Comparison of ENCODE assay signal across 9 cellular contexts in the genomic region with DNA sequence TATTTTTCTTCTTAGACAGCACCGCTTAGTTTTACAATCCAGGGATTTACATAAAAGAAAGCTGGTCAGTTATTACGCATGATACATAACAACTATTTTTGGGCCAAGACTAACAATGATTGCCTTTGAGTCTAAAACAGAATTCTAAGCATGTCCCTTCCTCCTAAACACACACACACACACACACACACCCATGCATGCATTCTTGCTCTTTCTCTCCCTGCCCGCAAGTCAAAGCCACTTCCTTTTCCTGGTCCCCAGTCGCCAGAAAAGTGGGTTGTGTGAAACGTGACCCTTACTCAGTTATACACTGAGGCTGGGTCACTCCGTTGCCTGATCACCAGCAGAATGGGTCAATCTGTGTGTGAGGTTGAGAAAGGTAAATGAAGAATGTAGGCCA. TPM values are rescaled to one million over a fixed set of nuclear protein-coding genes. Genes with fewer than 3 reads are reported as not detected.
DNase-seq lines count a peak whose midpoint lies in the region; ATAC-seq and TF ChIP-seq lines count a peak whose summit lies in the region.
"Had no signal": no experiment of that assay in that cellular context is flagged by ENCODE, and none has a peak within 500 bp of the region (broad histone marks: within the 10 kb centered on the region; RNA-seq: fewer than 3 reads in every experiment).

No MANE protein-coding gene starts in this region.

- H3K27ac Mint-ChIP-seq in activated T-helper 17 cell treated with anti-CD3 and anti-CD28 coated beads, Interleukin-2, amount 50 U/mL, for 72 hours = no peak overlapping the region
- H3K27ac Mint-ChIP-seq in neural progenitor cell = no peak overlapping the region

- H3K36me3 ChIP-seq in BLaER1 treated with 17β-estradiol and CSF1 and Interleukin-3, amounts not matched to agents 10 nM and 100 nM = peaks cover 0 to 48% (median 21%) of the 10 kb centered on the region in 11 experiments; a peak in 17 of 22 replicates
- H3K36me3 ChIP-seq in KMS-11 (ENCODE audit: insufficient read depth) (no peaks in the 10 kb centered on the region), neural progenitor cell (no peaks in the 10 kb centered on the region)

- H3F3A ChIP-seq in neural progenitor cell (ENCODE audit: low read depth) = peaks cover 43% of the 10 kb centered on the region

- peak; percentile 74 for DNase-seq in activated effector memory CD4-positive, alpha-beta T cell treated with anti-CD3 and anti-CD28 coated beads, Interleukin-2, amount 50 U/mL, for 16 hours
- DNase-seq in left colon = peak; percentile 34 to 54
- DNase-seq in SW 1271 (lab: John Stamatoyannopoulos, UW) = no peak
- DNase-seq in neural progenitor cell (ENCODE audit: low spot score) = no peak

- no peaks in the 10 kb centered on the region for H3K27me3 Mint-ChIP-seq in activated T-helper 17 cell treated with anti-CD3 and anti-CD28 coated beads, Interleukin-2, amount 50 U/mL, for 72 hours
- H3K27me3 Mint-ChIP-seq in neural progenitor cell (ENCODE audit: insufficient read depth, low read depth) = peaks cover 2% of the 10 kb centered on the region
- H3K27me3 Mint-ChIP-seq: brain had no signal

- TF ChIP-seq CTCF in KMS-11 (conservative IDR thresholded peaks at IDR 0.05; ENCODE audit: low read depth, low read length) = no peak
- TF ChIP-seq CTCF in neural progenitor cell (IDR thresholded peaks at IDR 0.05) = no peak

- H3K4me2 ChIP-seq in BLaER1 treated with 17β-estradiol and CSF1 and Interleukin-3, amounts not matched to agents 10 nM and 100 nM = peak overlapping the region; percentile 77 to 90 (median 85)
- H3K4me2 ChIP-seq in KMS-11 = peak overlapping the region; percentile 81; the same call in 1 of the 2 replicates
- no peak overlapping the region for H3K4me2 ChIP-seq in neural progenitor cell

- peak overlapping the region in 2 of 10 experiments; percentile 8 to 27; a peak in 1 of 20 replicates for H3K4me3 ChIP-seq in BLaER1 treated with 17β-estradiol and CSF1 and Interleukin-3, amounts not matched to agents 10 nM and 100 nM
- H3K4me3 ChIP-seq in KMS-11 (IDR thresholded peaks at IDR 0.05; ENCODE audit: insufficient read depth, low read depth, low read length) (no peak overlapping the region), neural progenitor cell (no peak overlapping the region)

- H3K9me3 ChIP-seq in BLaER1 treated with 17β-estradiol and CSF1 and Interleukin-3, amounts not matched to agents 10 nM and 100 nM (replicated peaks in 1 of 11) = peaks cover 0 to 14% (median 0%) of the 10 kb centered on the region in 11 experiments; a peak in 3 of 22 replicates
- no peaks in the 10 kb centered on the region for H3K9me3 ChIP-seq in neural progenitor cell (ENCODE audit: low read depth)

- H4K20me1 ChIP-seq in BLaER1 treated with 17β-estradiol and CSF1 and Interleukin-3, amounts not matched to agents 10 nM and 100 nM = peaks cover 0 to 79% (median 19%) of the 10 kb centered on the region in 11 experiments; a peak in 13 of 22 replicates
- H4K20me1 ChIP-seq in KMS-11 (ENCODE audit: insufficient read depth) (no peaks in the 10 kb centered on the region), neural progenitor cell (ENCODE audit: low read depth) (peaks cover 46% of the 10 kb centered on the region)

- ATAC-seq in left colon = no peak
- ATAC-seq in activated T-helper 17 cell treated with anti-CD3 and anti-CD28 coated beads, Interleukin-2, amount 50 U/mL, for 72 hours (replicated peaks) = no peak
- ATAC-seq in HG02798 (IDR thresholded peaks at IDR 0.05; ENCODE audit: poor library complexity, unreplicated experiment) = no peak

- no peaks in the 10 kb centered on the region for H3K27me3 ChIP-seq in BLaER1 treated with 17β-estradiol and CSF1 and Interleukin-3, amounts not matched to agents 10 nM and 100 nM
- H3K27me3 ChIP-seq in KMS-11 (ENCODE audit: insufficient read depth, low read depth) (no peaks in the 10 kb centered on the region), neural progenitor cell (no peaks in the 10 kb centered on the region)

- no peaks in the 10 kb centered on the region for H3K36me3 Mint-ChIP-seq in activated T-helper 17 cell treated with anti-CD3 and anti-CD28 coated beads, Interleukin-2, amount 50 U/mL, for 72 hours (ENCODE audit: low read depth)
- H3K36me3 Mint-ChIP-seq in neural progenitor cell = peaks cover 18% of the 10 kb centered on the region

- H2AFZ ChIP-seq in KMS-11 (ENCODE audit: low read depth) (no peak overlapping the region), neural progenitor cell (replicated peaks) (no peak overlapping the region)

- peaks cover 51% of the 10 kb centered on the region for H3K4me1 Mint-ChIP-seq in activated T-helper 17 cell treated with anti-CD3 and anti-CD28 coated beads, Interleukin-2, amount 50 U/mL, for 72 hours
- H3K4me1 Mint-ChIP-seq in neural progenitor cell = no peaks in the 10 kb centered on the region

- peaks cover 8% of the 10 kb centered on the region; the same call in 1 of the 2 replicates for H3K79me2 ChIP-seq in KMS-11 (ENCODE audit: insufficient read depth, low read depth)
- peaks cover 44% of the 10 kb centered on the region for H3K79me2 ChIP-seq in neural progenitor cell (ENCODE audit: low read depth)

- intact Hi-C loops in left colon (cut with DNase I, micrococcal nuclease) = no loop called here

- no peak overlapping the region for H3K4me3 Mint-ChIP-seq in activated T-helper 17 cell treated with anti-CD3 and anti-CD28 coated beads, Interleukin-2, amount 50 U/mL, for 72 hours
- H3K4me3 Mint-ChIP-seq in neural progenitor cell = no peak overlapping the region
- H3K4me3 Mint-ChIP-seq: brain had no signal

- H3K9ac ChIP-seq in BLaER1 treated with 17β-estradiol and CSF1 and Interleukin-3, amounts not matched to agents 10 nM and 100 nM = peak overlapping the region in 10 of 11 experiments; percentile 2 to 61 (median 44); a peak in 13 of 22 replicates
- H3K9ac ChIP-seq in KMS-11 (no peak overlapping the region), neural progenitor cell (no peak overlapping the region)

- H3K9me3 Mint-ChIP-seq in activated T-helper 17 cell treated with anti-CD3 and anti-CD28 coated beads, Interleukin-2, amount 50 U/mL, for 72 hours = no peaks in the 10 kb centered on the region
- H3K9me3 Mint-ChIP-seq in neural progenitor cell = no peaks in the 10 kb centered on the region
- H3K9me3 Mint-ChIP-seq: brain had no signal

- H3K27ac ChIP-seq in BLaER1 treated with 17β-estradiol and CSF1 and Interleukin-3, amounts not matched to agents 10 nM and 100 nM = peak overlapping the region; percentile 15 to 77 (median 70); a peak in 21 of 22 replicates
- peak overlapping the region; percentile 95; the same call in 1 of the 2 replicates for H3K27ac ChIP-seq in KMS-11
- H3K27ac ChIP-seq in neural progenitor cell = no peak overlapping the region

- H3K4me1 ChIP-seq in BLaER1 treated with 17β-estradiol and CSF1 and Interleukin-3, amounts not matched to agents 10 nM and 100 nM = peaks cover 63 to 98% (median 73%) of the 10 kb centered on the region in 10 experiments
- peaks cover 89% of the 10 kb centered on the region for H3K4me1 ChIP-seq in KMS-11 (ENCODE audit: low read depth, poor library complexity, severe bottlenecking)
- H3K4me1 ChIP-seq in neural progenitor cell = peaks cover 65% of the 10 kb centered on the region

RNA-seq across cellular contexts. Expression of a gene that starts 31.4 kb away (rescaled TPM):
- total RNA-seq in left colon = 10 to 100 TPM; 16.0 to 23.8 TPM
- total RNA-seq in activated T-helper 17 cell treated with anti-CD3 and anti-CD28 coated beads, Interleukin-2, amount 50 U/mL, for 72 hours = 100 to 1,000 TPM; 139 to 326 TPM
- 149 and 167 TPM in 2 replicates for total RNA-seq in neural progenitor cell (ENCODE audit: low replicate concordance)

Comparison
In these comparisons a context has a peak if more than half of its experiments do, and no peak if none do; other contexts are left out.
1. H3K9ac ChIP-seq: peak in BLaER1 treated with 17β-estradiol and CSF1 and Interleukin-3, amounts not matched to agents 10 nM and 100 nM (10 of 11); none in KMS-11 (single experiment) and neural progenitor cell (single experiment).
2. DNase-seq: peak in activated effector memory CD4-positive, alpha-beta T cell treated with anti-CD3 and anti-CD28 coated beads, Interleukin-2, amount 50 U/mL, for 16 hours (single experiment) and left colon (2 of 2); none in SW 1271 (0 of 2) and neural progenitor cell (single experiment).